10 cellular contexts compared by ENCODE assay signal in the genomic region with DNA sequence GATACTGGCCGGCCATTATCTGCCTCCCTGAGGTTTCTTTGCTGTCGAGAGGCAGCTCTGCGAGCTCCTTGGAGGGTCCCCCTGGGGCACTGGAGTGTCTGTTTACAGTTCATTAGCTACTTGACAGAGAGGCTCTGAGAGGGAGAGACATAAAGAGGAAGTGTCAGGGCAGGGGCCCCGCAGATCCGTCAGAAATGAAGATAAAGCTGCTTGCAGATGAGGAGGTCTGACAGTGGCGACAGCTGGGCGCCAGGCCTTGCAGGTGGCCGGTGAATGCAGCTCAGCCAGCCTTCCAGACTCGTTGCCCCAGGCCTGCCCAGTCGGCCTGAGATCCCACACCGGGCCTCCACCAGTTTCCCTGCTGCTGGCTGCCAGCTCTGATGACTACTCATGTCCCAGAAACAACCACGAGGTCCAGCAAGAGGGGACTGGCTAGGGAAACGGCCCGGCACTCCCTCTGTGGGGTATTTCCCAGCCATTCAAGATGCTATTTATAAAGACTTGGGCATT.
A peak's percentile ranks its signal among the peaks of the same experiment; 100 is the strongest.
DNase-seq lines count a peak whose midpoint lies in the region; ATAC-seq and TF ChIP-seq lines count a peak whose summit lies in the region.
"Had no signal": no experiment of that assay in that cellular context is flagged by ENCODE, and none has a peak within 500 bp of the region (broad histone marks: within the 10 kb centered on the region; RNA-seq: fewer than 3 reads in every experiment).

No MANE protein-coding gene starts in this region.

- DNase-seq in DMS79 (lab: John Stamatoyannopoulos, UW): peak; percentile 99
- peak; percentile 78 for DNase-seq in NCI-H1105 treated with DMSO at 0.1 percent for 48 hours (lab: John Stamatoyannopoulos, UW)
- DNase-seq in SHP77 (lab: John Stamatoyannopoulos, UW): peak; percentile 61
- peak; percentile 49 for DNase-seq in iPS-NIHi11 (ENCODE audit: low spot score)
- no peak for DNase-seq in hypothalamus (lab: John Stamatoyannopoulos, UW)
- DNase-seq in ovary: no peak
- no peak for DNase-seq in T-helper 2 cell treated with Interferon-gamma antibody and Interleukin-4, amounts not matched to agents 5 μg/mL and 100 μg/mL, for 36 hours (ENCODE audit: low spot score)
- DNase-seq: naive thymus-derived CD4-positive, alpha-beta T cell; NCI-H2029 had no signal

- TF ChIP-seq EP300 in ovary (IDR thresholded peaks at IDR 0.05): no peak

- H3K27me3 ChIP-seq in ovary: no peaks in the 10 kb centered on the region

- no peak overlapping the region for H3K4me3 Mint-ChIP-seq in T-helper 2 cell treated with Interferon-gamma antibody and Interleukin-4, amounts not matched to agents 5 μg/mL and 100 μg/mL, for 36 hours
- H3K4me3 Mint-ChIP-seq: naive thymus-derived CD4-positive, alpha-beta T cell had no signal

- intact Hi-C loops in ovary (cut with DNase I): no loop called here

- ATAC-seq in GM18867 (IDR thresholded peaks at IDR 0.05; ENCODE audit: unreplicated experiment): no peak
- ATAC-seq: naive thymus-derived CD4-positive, alpha-beta T cell had no signal

- no peak overlapping the region for H3K4me3 ChIP-seq in ovary

- peaks cover 11% of the 10 kb centered on the region for H3K27me3 Mint-ChIP-seq in T-helper 2 cell treated with Interferon-gamma antibody and Interleukin-4, amounts not matched to agents 5 μg/mL and 100 μg/mL, for 36 hours (ENCODE audit: low read depth)

- H3K9me3 ChIP-seq in ovary: no peaks in the 10 kb centered on the region

- no peaks in the 10 kb centered on the region for H3K4me1 Mint-ChIP-seq in T-helper 2 cell treated with Interferon-gamma antibody and Interleukin-4, amounts not matched to agents 5 μg/mL and 100 μg/mL, for 36 hours (ENCODE audit: low read depth)

- H3K4me1 ChIP-seq in ovary (ENCODE audit: insufficient read depth): no peaks in the 10 kb centered on the region

- no peak overlapping the region for H3K27ac ChIP-seq in ovary

- TF ChIP-seq POLR2A in ovary (IDR thresholded peaks at IDR 0.05): no peak

- WGBS in ovary, 3 donors: 5 to 13% (median 5%) methylated on average over 14 of the region's 14 CpGs

- no peak overlapping the region for H3K27ac Mint-ChIP-seq in T-helper 2 cell treated with Interferon-gamma antibody and Interleukin-4, amounts not matched to agents 5 μg/mL and 100 μg/mL, for 36 hours
- H3K27ac Mint-ChIP-seq: naive thymus-derived CD4-positive, alpha-beta T cell had no signal

- H3K36me3 ChIP-seq in ovary: no peaks in the 10 kb centered on the region

- H3K9me3 Mint-ChIP-seq in T-helper 2 cell treated with Interferon-gamma antibody and Interleukin-4, amounts not matched to agents 5 μg/mL and 100 μg/mL, for 36 hours: no peaks in the 10 kb centered on the region

- no peaks in the 10 kb centered on the region for H3K36me3 Mint-ChIP-seq in T-helper 2 cell treated with Interferon-gamma antibody and Interleukin-4, amounts not matched to agents 5 μg/mL and 100 μg/mL, for 36 hours (ENCODE audit: low read depth)

- TF ChIP-seq CTCF in ovary (IDR thresholded peaks at IDR 0.05): no peak

Comparison
In these comparisons a context has a peak if more than half of its experiments do, and no peak if none do; other contexts are left out.
1. DNase-seq: peak in DMS79 (single experiment), NCI-H1105 treated with DMSO at 0.1 percent for 48 hours (single experiment), SHP77 (2 of 2) and iPS-NIHi11 (single experiment); none in hypothalamus (0 of 51), ovary (0 of 5) and T-helper 2 cell treated with Interferon-gamma antibody and Interleukin-4, amounts not matched to agents 5 μg/mL and 100 μg/mL, for 36 hours (single experiment).